ENCODE assay signal across 34 cellular contexts in genomic region chr10:44344727-44345126, GRCh38. TPM values are rescaled to one million over a fixed set of nuclear protein-coding genes. Genes with fewer than 3 reads are reported as not detected.
"Had no signal": no experiment of that assay in that cellular context is flagged by ENCODE, and none has a peak within 500 bp of the region (broad histone marks: within the 10 kb centered on the region; RNA-seq: fewer than 3 reads in every experiment).

No MANE protein-coding gene starts in this region.

- H3K4me2 ChIP-seq: SK-N-SH had no signal

- DNase-seq: activated CD4-positive, alpha-beta memory T cell treated with anti-CD3 and anti-CD28 coated beads for 36 hours; activated CD4-positive, alpha-beta T cell treated with anti-CD3 and anti-CD28 coated beads for 36 hours; activated CD4-positive, alpha-beta T cell treated with anti-CD3 and anti-CD28 coated beads, Interleukin-2, amount 10 ng/mL, durations not matched to agents 7 days and 5 days; activated CD8-positive, alpha-beta memory T cell treated with anti-CD3 and anti-CD28 coated beads, Interleukin-2, amount 10 ng/mL, durations not matched to agents 7 days and 5 days; activated effector memory CD4-positive, alpha-beta T cell treated with anti-CD3 and anti-CD28 coated beads, Interleukin-2, amount 50 U/mL, for 16 hours; activated naive CD4-positive, alpha-beta T cell; activated naive CD4-positive, alpha-beta T cell treated with anti-CD3 and anti-CD28 coated beads, Interleukin-2, amount 50 U/mL, for 16 hours; activated naive CD8-positive, alpha-beta T cell treated with anti-CD3 and anti-CD28 coated beads for 36 hours; activated T-cell treated with anti-CD3 and anti-CD28 coated beads, Interleukin-2, amount 50 U/mL, for 1 hour; activated T-cell treated with anti-CD3 and anti-CD28 coated beads, Interleukin-2, amount 50 U/mL, for 72 hours; amniotic stem cell; aorta; cerebellar nuclear complex; Kasumi-1; KG1; MG63; NCI-H1092; NCI-H1436 treated with DMSO at 0.1 percent for 48 hours; NCI-H1694 treated with DMSO at 0.1 percent for 48 hours; NCI-H2029; NCI-H345; NCI-H524 treated with DMSO at 0.1 percent for 48 hours; NK-92 treated with Interleukin-12 subunit alpha and Interleukin-12 subunit beta, amount 100 ng/mL, for 24 hours; PC-3; RPMI8226; SHP77 treated with DMSO at 0.1 percent for 48 hours; SK-N-SH had no signal

- H3K36me3 Mint-ChIP-seq: activated CD4-positive, alpha-beta memory T cell treated with anti-CD3 and anti-CD28 coated beads for 36 hours; activated CD8-positive, alpha-beta memory T cell treated with anti-CD3 and anti-CD28 coated beads, Interleukin-2, amount 10 ng/mL, durations not matched to agents 7 days and 5 days; activated naive CD8-positive, alpha-beta T cell treated with anti-CD3 and anti-CD28 coated beads for 36 hours had no signal

- H3K27ac Mint-ChIP-seq: activated CD4-positive, alpha-beta memory T cell treated with anti-CD3 and anti-CD28 coated beads for 36 hours; activated CD4-positive, alpha-beta T cell treated with anti-CD3 and anti-CD28 coated beads for 36 hours; activated CD4-positive, alpha-beta T cell treated with anti-CD3 and anti-CD28 coated beads, Interleukin-2, amount 10 ng/mL, durations not matched to agents 7 days and 5 days; activated CD8-positive, alpha-beta memory T cell treated with anti-CD3 and anti-CD28 coated beads, Interleukin-2, amount 10 ng/mL, durations not matched to agents 7 days and 5 days; activated naive CD8-positive, alpha-beta T cell treated with anti-CD3 and anti-CD28 coated beads for 36 hours; activated T-cell treated with anti-CD3 and anti-CD28 coated beads, Interleukin-2, amount 50 U/mL, for 72 hours; activated T-helper 17 cell treated with anti-CD3 and anti-CD28 coated beads, Interleukin-2, amount 50 U/mL, for 72 hours; T-helper 1 cell treated with Interleukin-12 subunit alpha and Interleukin-12 subunit beta and Interleukin-4 antibody, amounts not matched to agents 30 μg/mL and 1 μg/mL, for 36 hours; T-helper 2 cell treated with Interferon-gamma antibody and Interleukin-4, amounts not matched to agents 5 μg/mL and 100 μg/mL, for 36 hours had no signal

- H3K4me1 ChIP-seq: Peyer's patch, SJSA1 had no signal

- H3K9me3 ChIP-seq: MG63, Peyer's patch, SJSA1, SK-N-SH had no signal

- H3K27me3 ChIP-seq: cardiac muscle cell, MG63, Peyer's patch, SJSA1 had no signal

- H3K9ac ChIP-seq: SK-N-SH had no signal

- H3K4me3 Mint-ChIP-seq: activated CD4-positive, alpha-beta memory T cell treated with anti-CD3 and anti-CD28 coated beads for 36 hours; activated CD4-positive, alpha-beta T cell treated with anti-CD3 and anti-CD28 coated beads for 36 hours; activated CD4-positive, alpha-beta T cell treated with anti-CD3 and anti-CD28 coated beads, Interleukin-2, amount 10 ng/mL, durations not matched to agents 7 days and 5 days; activated CD8-positive, alpha-beta memory T cell treated with anti-CD3 and anti-CD28 coated beads, Interleukin-2, amount 10 ng/mL, durations not matched to agents 7 days and 5 days; activated naive CD8-positive, alpha-beta T cell treated with anti-CD3 and anti-CD28 coated beads for 36 hours; activated T-cell treated with anti-CD3 and anti-CD28 coated beads, Interleukin-2, amount 50 U/mL, for 72 hours; activated T-helper 17 cell treated with anti-CD3 and anti-CD28 coated beads, Interleukin-2, amount 50 U/mL, for 72 hours; T-helper 1 cell treated with Interleukin-12 subunit alpha and Interleukin-12 subunit beta and Interleukin-4 antibody, amounts not matched to agents 30 μg/mL and 1 μg/mL, for 36 hours; T-helper 2 cell treated with Interferon-gamma antibody and Interleukin-4, amounts not matched to agents 5 μg/mL and 100 μg/mL, for 36 hours had no signal

- H3K4me1 Mint-ChIP-seq: activated CD4-positive, alpha-beta T cell treated with anti-CD3 and anti-CD28 coated beads for 36 hours; activated CD4-positive, alpha-beta T cell treated with anti-CD3 and anti-CD28 coated beads, Interleukin-2, amount 10 ng/mL, durations not matched to agents 7 days and 5 days; activated CD8-positive, alpha-beta memory T cell treated with anti-CD3 and anti-CD28 coated beads, Interleukin-2, amount 10 ng/mL, durations not matched to agents 7 days and 5 days; activated naive CD8-positive, alpha-beta T cell treated with anti-CD3 and anti-CD28 coated beads for 36 hours; activated T-helper 17 cell treated with anti-CD3 and anti-CD28 coated beads, Interleukin-2, amount 50 U/mL, for 72 hours had no signal

- H3K4me3 ChIP-seq: cardiac muscle cell, MG63, Peyer's patch, SJSA1 had no signal

- H3K36me3 ChIP-seq: cardiac muscle cell, MG63, Peyer's patch, SJSA1 had no signal

- H3K9me3 Mint-ChIP-seq: activated CD4-positive, alpha-beta memory T cell treated with anti-CD3 and anti-CD28 coated beads for 36 hours; activated CD4-positive, alpha-beta T cell treated with anti-CD3 and anti-CD28 coated beads, Interleukin-2, amount 10 ng/mL, durations not matched to agents 7 days and 5 days; activated naive CD8-positive, alpha-beta T cell treated with anti-CD3 and anti-CD28 coated beads for 36 hours; activated T-cell treated with anti-CD3 and anti-CD28 coated beads, Interleukin-2, amount 50 U/mL, for 72 hours; activated T-helper 17 cell treated with anti-CD3 and anti-CD28 coated beads, Interleukin-2, amount 50 U/mL, for 72 hours; T-helper 1 cell treated with Interleukin-12 subunit alpha and Interleukin-12 subunit beta and Interleukin-4 antibody, amounts not matched to agents 30 μg/mL and 1 μg/mL, for 36 hours; T-helper 2 cell treated with Interferon-gamma antibody and Interleukin-4, amounts not matched to agents 5 μg/mL and 100 μg/mL, for 36 hours had no signal

- H3K27ac ChIP-seq: cardiac muscle cell, Peyer's patch, SJSA1 had no signal

RNA-seq across cellular contexts. Expression of gene CXCL12, which starts 40.2 kb away (rescaled TPM):
- total RNA-seq: activated CD4-positive, alpha-beta memory T cell treated with anti-CD3 and anti-CD28 coated beads for 36 hours; activated CD4-positive, alpha-beta T cell treated with anti-CD3 and anti-CD28 coated beads for 36 hours; activated CD4-positive, alpha-beta T cell treated with anti-CD3 and anti-CD28 coated beads, Interleukin-2, amount 10 ng/mL, durations not matched to agents 7 days and 5 days; activated CD8-positive, alpha-beta memory T cell treated with anti-CD3 and anti-CD28 coated beads, Interleukin-2, amount 10 ng/mL, durations not matched to agents 7 days and 5 days; activated naive CD8-positive, alpha-beta T cell treated with anti-CD3 and anti-CD28 coated beads for 36 hours; activated T-cell treated with anti-CD3 and anti-CD28 coated beads, Interleukin-2, amount 50 U/mL, for 72 hours; NCI-H460; SJSA1 had no signal
